Comparison of ENCODE assay signal across 8 cellular contexts in genomic region chr12:110581951-110582285, GRCh38. TPM values are rescaled to one million over a fixed set of nuclear protein-coding genes. Genes with fewer than 3 reads are reported as not detected.
DNase-seq lines count a peak whose midpoint lies in the region; ATAC-seq, FAIRE-seq and TF ChIP-seq lines count a peak whose summit lies in the region.

No MANE protein-coding gene starts in this region.

- POLR2A ChIA-PET in A549 (lab: Yijun Ruan, JAX), result no interaction called here

- peaks cover 67% of the 10 kb centered on the region for H3K4me1 Mint-ChIP-seq in brain

- WGBS in A549 (ENCODE audit: missing lambda C conversion rate), result 7% methylated on average over 9 of the region's 9 CpGs
- WGBS in lower leg skin, 2 donors, result 1 to 3% methylated on average over 9 of the region's 9 CpGs
- WGBS in urinary bladder, result 4% methylated on average over 9 of the region's 9 CpGs

- H3K36me3 ChIP-seq in urinary bladder (ENCODE audit: insufficient read depth), result no peaks in the 10 kb centered on the region

- TF ChIP-seq CTCF in A549 (IDR thresholded peaks at IDR 0.05), result no peak
- no peak for TF ChIP-seq CTCF in brain (conservative IDR thresholded peaks at IDR 0.05)
- no peak for TF ChIP-seq CTCF in lower leg skin (IDR thresholded peaks at IDR 0.05)

- no peaks in the 10 kb centered on the region for H3K9me3 ChIP-seq in A549

- peak overlapping the region; percentile 90 to 94 (median 92) for H3K4me3 Mint-ChIP-seq in brain

- TF ChIP-seq RAD21 in A549 (conservative IDR thresholded peaks at IDR 0.05 in 1 of 2, IDR thresholded peaks at IDR 0.05 in 1 of 2), result no peak

- DNase-seq in A549 (ENCODE audit: low read depth in 1 of 2, low spot score in 1 of 2), result no peak
- DNase-seq in HT-29 (ENCODE audit: low spot score), result peak; percentile 36
- no peak for DNase-seq in lower leg skin (ENCODE audit: low spot score in 2 of 2)
- no peak for DNase-seq in hepatic stellate cell (ENCODE audit: low spot score)
- no peak for DNase-seq in NCI-H510A treated with DMSO at 0.1 percent for 48 hours (lab: John Stamatoyannopoulos, UW)
- no peak for DNase-seq in activated gamma-delta T cell (lab: John Stamatoyannopoulos, UW)

- H3K4me3 ChIP-seq in A549 (peak overlapping the region; percentile 93), lower leg skin (ENCODE audit: low read depth, poor library complexity, severe bottlenecking) (peak overlapping the region; percentile 95), urinary bladder (ENCODE audit: low read depth, low read length) (peak overlapping the region; percentile 96)

- peaks cover 21% of the 10 kb centered on the region for H3K36me3 Mint-ChIP-seq in brain

- H3K4me2 ChIP-seq in A549, result peak overlapping the region; percentile 82

- peak overlapping the region; percentile 49 to 92 (median 88) for H3K27ac Mint-ChIP-seq in brain

- FAIRE-seq in A549 (lab: Jason Lieb, UNC), result no peak

- peaks cover 40% of the 10 kb centered on the region for H3K4me1 ChIP-seq in A549
- H3K4me1 ChIP-seq in urinary bladder (ENCODE audit: insufficient read depth), result peaks cover 2% of the 10 kb centered on the region

- no peak for TF ChIP-seq EP300 in A549 (IDR thresholded peaks at IDR 0.05)

- CTCF ChIA-PET in A549 (lab: Yijun Ruan, JAX), result interaction anchor here (1.1 to 2.2 kb wide), 3 partner anchors 20 to 113 kb away, joined by 3 to 8 read pairs (median 5); partner anchors contain the start of gene FAM216A

- no peaks in the 10 kb centered on the region for H3K9me3 Mint-ChIP-seq in brain

- TF ChIP-seq POLR2A in A549 (IDR thresholded peaks at IDR 0.05; ENCODE audit: low read length), result no peak
- no peak for TF ChIP-seq POLR2A in lower leg skin (IDR thresholded peaks at IDR 0.05)

- H3K27me3 Mint-ChIP-seq in brain, result peaks cover 15% of the 10 kb centered on the region

- intact Hi-C loops in lower leg skin (cut with DNase I; ENCODE audit: low total_unique reads), result no loop called here

- H3K27ac ChIP-seq in A549 (peak overlapping the region; percentile 91 to 96), urinary bladder (ENCODE audit: low read depth) (no peak overlapping the region)

- peak; percentile 2 to 16; a peak in 3 of 6 replicates for ATAC-seq in A549

TF ChIP-seq in A549, 52 proteins besides CTCF, POLR2A, EP300 and RAD21:
- TF ChIP-seq KDM5A (IDR thresholded peaks at IDR 0.05) (no peak), CEBPB (IDR thresholded peaks at IDR 0.05) (no peak), TP53 (CRISPR knock-in tag; IDR thresholded peaks at IDR 0.05) (no peak), RCOR1 (IDR thresholded peaks at IDR 0.05; ENCODE audit: low read depth, low read length) (no peak)

RNA-seq across cellular contexts. Expression of gene PPTC7, which starts 1.2 kb away (rescaled TPM):
- polyA plus RNA-seq in A549 (2011; rRNA removed), result 27.1 and 30.3 TPM in 2 replicates
- polyA plus RNA-seq in A549 (2012; cell fraction: cytosol; rRNA removed), result 7.9 and 10.0 TPM in 2 replicates
- 4.8 and 6.7 TPM in 2 replicates for polyA plus RNA-seq in A549 (2012; cell fraction: nucleus; rRNA removed)
- 13.8 to 15.1 TPM (median 14.7 TPM) in 3 replicates for polyA plus RNA-seq in A549 (2017; fragmentation: RNase III; extraction: RNeasy Plus Mini Kit Qiagen cat#74134 plus additional on column Dnase treatment)
- 32.6 and 34.4 TPM in 2 replicates for polyA minus RNA-seq in A549 (2011; rRNA and poly(A)+ RNA removed)
- total RNA-seq in HT-29 (2014; rRNA removed; shearing (Covaris generic)), result 3.7 and 6.1 TPM in 2 replicates
- 4.3 TPM for polyA plus RNA-seq in brain (ENCODE audit: insufficient read depth, low read depth, low replicate concordance)
- 10 to 100 TPM; 19.6 to 29.8 (median 26.0) TPM for total RNA-seq in lower leg skin
- total RNA-seq in urinary bladder, result 15.0 TPM
- polyA plus RNA-seq in urinary bladder, result 20.8 TPM

RNA-seq across cellular contexts. Expression of gene TCTN1, which starts 32.0 kb away (rescaled TPM):
- 56.9 and 62.2 TPM in 2 replicates for polyA plus RNA-seq in A549 (2011; rRNA removed)
- polyA plus RNA-seq in A549 (2012; cell fraction: cytosol; rRNA removed), result 26.2 and 35.0 TPM in 2 replicates
- 74.3 and 74.7 TPM in 2 replicates for polyA plus RNA-seq in A549 (2012; cell fraction: nucleus; rRNA removed)
- polyA plus RNA-seq in A549 (2017; fragmentation: RNase III; extraction: RNeasy Plus Mini Kit Qiagen cat#74134 plus additional on column Dnase treatment), result 26.3 to 27.8 TPM (median 26.5 TPM) in 3 replicates
- polyA minus RNA-seq in A549 (2011; rRNA and poly(A)+ RNA removed), result 27.0 and 30.7 TPM in 2 replicates
- 3.0 and 5.3 TPM in 2 replicates for total RNA-seq in HT-29 (2014; rRNA removed; shearing (Covaris generic))
- 27.9 TPM for polyA plus RNA-seq in brain (ENCODE audit: insufficient read depth, low read depth, low replicate concordance)
- total RNA-seq in lower leg skin, result 10 to 100 TPM; 18.6 to 44.8 (median 24.7) TPM
- total RNA-seq in urinary bladder, result 82.5 TPM
- polyA plus RNA-seq in urinary bladder, result 22.5 TPM
